In the genomic region with DNA sequence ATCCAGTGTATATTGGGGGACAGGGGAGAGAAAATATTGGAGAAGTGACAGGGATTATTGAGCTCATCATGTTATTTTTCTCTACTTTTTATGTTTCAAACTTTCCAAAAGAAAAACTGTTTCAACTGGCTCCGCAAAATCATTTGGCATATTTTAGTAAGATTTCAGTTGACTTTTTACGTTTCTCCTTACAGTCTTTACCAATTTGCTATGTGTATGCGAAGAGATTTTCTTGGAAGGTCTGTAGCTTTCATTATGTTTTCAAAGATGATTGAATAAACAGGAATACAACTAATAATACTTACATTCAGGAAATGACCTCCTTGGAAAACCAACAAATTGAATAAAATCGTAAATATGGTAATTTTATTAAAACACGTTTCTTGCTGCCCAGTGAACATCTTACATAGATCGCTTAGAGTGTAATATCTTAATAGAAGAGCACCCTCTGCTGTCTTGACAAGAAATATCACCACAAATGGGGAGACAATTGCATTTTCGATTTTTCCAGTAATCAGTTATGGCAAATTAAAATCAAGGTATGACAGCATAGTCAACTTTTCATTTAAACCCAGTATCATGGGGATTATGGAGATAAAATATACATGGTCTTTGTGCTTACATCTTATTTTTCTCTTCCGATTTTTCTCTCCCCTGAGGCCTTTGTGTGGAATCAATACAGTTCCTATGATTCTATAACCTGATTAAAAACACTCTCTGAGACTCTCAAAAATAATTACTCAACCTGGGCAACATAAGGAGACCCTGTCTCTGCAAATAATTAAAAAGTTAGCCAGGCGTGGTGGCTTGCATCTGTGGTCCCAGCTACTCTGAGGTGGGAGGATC, we compare ENCODE assay signal across 8 cellular contexts. TPM values are rescaled to one million over a fixed set of nuclear protein-coding genes. Genes with fewer than 3 reads are reported as not detected.
A peak's percentile ranks its signal among the peaks of the same experiment; 100 is the strongest.
DNase-seq lines count a peak whose midpoint lies in the region; ATAC-seq, FAIRE-seq and TF ChIP-seq lines count a peak whose summit lies in the region.

No MANE protein-coding gene starts in this region.

- H3K27me3 ChIP-seq in GM23338 (ENCODE audit: insufficient read depth) = no peaks in the 10 kb centered on the region
- H3K27me3 ChIP-seq in CD8-positive, alpha-beta memory T cell (ENCODE audit: insufficient read depth, low read length, poor library complexity, severe bottlenecking) = no peaks in the 10 kb centered on the region

- no peaks in the 10 kb centered on the region for H3K79me2 ChIP-seq in GM23338 (replicated peaks; ENCODE audit: insufficient read depth)

- no peaks in the 10 kb centered on the region for H3K4me1 ChIP-seq in GM23338 (ENCODE audit: insufficient read depth)
- H3K4me1 ChIP-seq in CD8-positive, alpha-beta memory T cell (ENCODE audit: insufficient read depth, low read length) = no peaks in the 10 kb centered on the region

- H3K27ac Mint-ChIP-seq in GM23338 (no peak overlapping the region), osteocyte (ENCODE audit: unreplicated experiment) (no peak overlapping the region)
- H3K27ac Mint-ChIP-seq in CD8-positive, alpha-beta memory T cell = no peak overlapping the region

- no peaks in the 10 kb centered on the region for H3K27me3 Mint-ChIP-seq in GM23338 (ENCODE audit: insufficient read depth, low read depth, poor library complexity)
- H3K27me3 Mint-ChIP-seq in osteocyte (ENCODE audit: unreplicated experiment) = peaks cover 2% of the 10 kb centered on the region
- H3K27me3 Mint-ChIP-seq in CD8-positive, alpha-beta memory T cell = no peaks in the 10 kb centered on the region

- H3K4me3 ChIP-seq in GM23338 = no peak overlapping the region
- H3K4me3 ChIP-seq in CD8-positive, alpha-beta memory T cell (ENCODE audit: low read length) = no peak overlapping the region

- H3K9me3 ChIP-seq in CD8-positive, alpha-beta memory T cell (ENCODE audit: low read length) = no peaks in the 10 kb centered on the region

- H2AFZ ChIP-seq in GM23338 = no peak overlapping the region

- H3K9me3 Mint-ChIP-seq in GM23338 (no peaks in the 10 kb centered on the region; the same call in 2 of the 3 replicates), osteocyte (ENCODE audit: unreplicated experiment) (peaks cover 9% of the 10 kb centered on the region)
- H3K9me3 Mint-ChIP-seq in CD8-positive, alpha-beta memory T cell = peaks cover 2 to 24% (median 10%) of the 10 kb centered on the region in 5 donors

- POLR2A ChIA-PET in CD8-positive, alpha-beta memory T cell (lab: Charles Lee) = no interaction called here

- CTCF ChIA-PET in CD8-positive, alpha-beta memory T cell (lab: Charles Lee) = no interaction called here

- H4K20me1 ChIP-seq in GM23338 (replicated peaks; ENCODE audit: insufficient read depth) = no peaks in the 10 kb centered on the region

- DNase-seq in CD1c-positive myeloid dendritic cell (ENCODE audit: extremely low spot score) = peak; percentile 10
- peak; percentile 45 for DNase-seq in GM23338 (ENCODE audit: low spot score)
- DNase-seq in NCI-H748 treated with DMSO at 0.1 percent for 48 hours (lab: John Stamatoyannopoulos, UW) = peak; percentile 0
- DNase-seq in osteocyte (ENCODE audit: extremely low spot score, unreplicated experiment) = no peak
- no peak for DNase-seq in activated naive CD4-positive, alpha-beta T cell treated with Interleukin-2 at 50 U/mL for 16 hours
- DNase-seq in effector CD8-positive, alpha-beta T cell (lab: John Stamatoyannopoulos, UW) = no peak
- no peak for DNase-seq in CD8-positive, alpha-beta memory T cell

- H3F3A ChIP-seq in GM23338 (replicated peaks; ENCODE audit: low read depth) = no peaks in the 10 kb centered on the region

- H3K9me2 ChIP-seq in GM23338 (ENCODE audit: insufficient read depth) = no peaks in the 10 kb centered on the region

- no peak overlapping the region for H3K27ac ChIP-seq in GM23338 (ENCODE audit: low read depth)
- no peak overlapping the region for H3K27ac ChIP-seq in CD8-positive, alpha-beta memory T cell (ENCODE audit: low read depth, low read length)

- FAIRE-seq in endometrium (lab: Jason Lieb, UNC) = peak; percentile 86

- H3K4me3 Mint-ChIP-seq in GM23338 = no peak overlapping the region
- H3K4me3 Mint-ChIP-seq in osteocyte (ENCODE audit: unreplicated experiment) = no peak overlapping the region
- no peak overlapping the region for H3K4me3 Mint-ChIP-seq in CD8-positive, alpha-beta memory T cell

- ATAC-seq in GM23338 = no peak

- no peaks in the 10 kb centered on the region for H3K36me3 ChIP-seq in GM23338 (ENCODE audit: insufficient read depth)
- no peaks in the 10 kb centered on the region for H3K36me3 ChIP-seq in CD8-positive, alpha-beta memory T cell (ENCODE audit: insufficient read depth, low read length)

- H3K4me2 ChIP-seq in GM23338 = no peak overlapping the region

- TF ChIP-seq CTCF in GM23338 (conservative IDR thresholded peaks at IDR 0.05; ENCODE audit: low read depth in 2 of 2) (peak; percentile 66 to 85), osteocyte (IDR thresholded peaks at IDR 0.05) (peak; percentile 77)

- H3K4me1 Mint-ChIP-seq in GM23338 (no peaks in the 10 kb centered on the region), osteocyte (ENCODE audit: unreplicated experiment) (no peaks in the 10 kb centered on the region)
- H3K4me1 Mint-ChIP-seq in CD8-positive, alpha-beta memory T cell = no peaks in the 10 kb centered on the region

- H3K36me3 Mint-ChIP-seq in GM23338 (ENCODE audit: low read depth) = no peaks in the 10 kb centered on the region
- H3K36me3 Mint-ChIP-seq in osteocyte (ENCODE audit: unreplicated experiment) = no peaks in the 10 kb centered on the region
- H3K36me3 Mint-ChIP-seq in CD8-positive, alpha-beta memory T cell = no peaks in the 10 kb centered on the region

TF ChIP-seq in GM23338, 12 proteins besides CTCF, POLR2A, EP300 and RAD21 (continues in another document):
- TF ChIP-seq ZNF114 (CRISPR knock-in tag; IDR thresholded peaks at IDR 0.05) = no peak
- TF ChIP-seq, protein P1, sequence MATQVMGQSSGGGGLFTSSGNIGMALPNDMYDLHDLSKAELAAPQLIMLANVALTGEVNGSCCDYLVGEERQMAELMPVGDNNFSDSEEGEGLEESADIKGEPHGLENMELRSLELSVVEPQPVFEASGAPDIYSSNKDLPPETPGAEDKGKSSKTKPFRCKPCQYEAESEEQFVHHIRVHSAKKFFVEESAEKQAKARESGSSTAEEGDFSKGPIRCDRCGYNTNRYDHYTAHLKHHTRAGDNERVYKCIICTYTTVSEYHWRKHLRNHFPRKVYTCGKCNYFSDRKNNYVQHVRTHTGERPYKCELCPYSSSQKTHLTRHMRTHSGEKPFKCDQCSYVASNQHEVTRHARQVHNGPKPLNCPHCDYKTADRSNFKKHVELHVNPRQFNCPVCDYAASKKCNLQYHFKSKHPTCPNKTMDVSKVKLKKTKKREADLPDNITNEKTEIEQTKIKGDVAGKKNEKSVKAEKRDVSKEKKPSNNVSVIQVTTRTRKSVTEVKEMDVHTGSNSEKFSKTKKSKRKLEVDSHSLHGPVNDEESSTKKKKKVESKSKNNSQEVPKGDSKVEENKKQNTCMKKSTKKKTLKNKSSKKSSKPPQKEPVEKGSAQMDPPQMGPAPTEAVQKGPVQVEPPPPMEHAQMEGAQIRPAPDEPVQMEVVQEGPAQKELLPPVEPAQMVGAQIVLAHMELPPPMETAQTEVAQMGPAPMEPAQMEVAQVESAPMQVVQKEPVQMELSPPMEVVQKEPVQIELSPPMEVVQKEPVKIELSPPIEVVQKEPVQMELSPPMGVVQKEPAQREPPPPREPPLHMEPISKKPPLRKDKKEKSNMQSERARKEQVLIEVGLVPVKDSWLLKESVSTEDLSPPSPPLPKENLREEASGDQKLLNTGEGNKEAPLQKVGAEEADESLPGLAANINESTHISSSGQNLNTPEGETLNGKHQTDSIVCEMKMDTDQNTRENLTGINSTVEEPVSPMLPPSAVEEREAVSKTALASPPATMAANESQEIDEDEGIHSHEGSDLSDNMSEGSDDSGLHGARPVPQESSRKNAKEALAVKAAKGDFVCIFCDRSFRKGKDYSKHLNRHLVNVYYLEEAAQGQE (IDR thresholded peaks at IDR 0.05; ENCODE audit: unreplicated experiment) = no peak
- no peak for TF ChIP-seq STAT1 (IDR thresholded peaks at IDR 0.05; ENCODE audit: unreplicated experiment)
- TF ChIP-seq, protein P2, sequence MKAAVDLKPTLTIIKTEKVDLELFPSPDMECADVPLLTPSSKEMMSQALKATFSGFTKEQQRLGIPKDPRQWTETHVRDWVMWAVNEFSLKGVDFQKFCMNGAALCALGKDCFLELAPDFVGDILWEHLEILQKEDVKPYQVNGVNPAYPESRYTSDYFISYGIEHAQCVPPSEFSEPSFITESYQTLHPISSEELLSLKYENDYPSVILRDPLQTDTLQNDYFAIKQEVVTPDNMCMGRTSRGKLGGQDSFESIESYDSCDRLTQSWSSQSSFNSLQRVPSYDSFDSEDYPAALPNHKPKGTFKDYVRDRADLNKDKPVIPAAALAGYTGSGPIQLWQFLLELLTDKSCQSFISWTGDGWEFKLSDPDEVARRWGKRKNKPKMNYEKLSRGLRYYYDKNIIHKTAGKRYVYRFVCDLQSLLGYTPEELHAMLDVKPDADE (IDR thresholded peaks at IDR 0.05) = no peak
- TF ChIP-seq EZH2 (IDR thresholded peaks at IDR 0.05; ENCODE audit: low read depth, unreplicated experiment) = no peak
- no peak for TF ChIP-seq POLR2AphosphoS5 (IDR thresholded peaks at IDR 0.05; ENCODE audit: low read depth)
- TF ChIP-seq ZNF331 (CRISPR knock-in tag; IDR thresholded peaks at IDR 0.05; ENCODE audit: low read depth) = no peak
- no peak for TF ChIP-seq CREB1 (CRISPR knock-in tag; IDR thresholded peaks at IDR 0.05; ENCODE audit: low read depth)
- TF ChIP-seq NANOG (IDR thresholded peaks at IDR 0.05; ENCODE audit: borderline replicate concordance) = no peak

RNA-seq across cellular contexts. Expression of a gene that starts 43.1 kb away (rescaled TPM):
- total RNA-seq in GM23338 (2014; rRNA removed; shearing (Covaris generic)) = not detected in 2 replicates
- polyA plus RNA-seq in GM23338 (2016; fragmentation: Nextera tagmentation; extraction: Ambion mirVana) = not detected in 2 replicates
- not detected in 2 replicates for total RNA-seq in osteocyte
- not detected for total RNA-seq in CD8-positive, alpha-beta memory T cell
- polyA plus RNA-seq in CD8-positive, alpha-beta memory T cell = not detected

Comparison
In these comparisons a context has a peak if more than half of its experiments do, and no peak if none do; other contexts are left out.
1. DNase-seq: peak in CD1c-positive myeloid dendritic cell (single experiment), GM23338 (single experiment) and NCI-H748 treated with DMSO at 0.1 percent for 48 hours (single experiment); none in osteocyte (single experiment), activated naive CD4-positive, alpha-beta T cell treated with Interleukin-2 at 50 U/mL for 16 hours (single experiment), effector CD8-positive, alpha-beta T cell (single experiment) and CD8-positive, alpha-beta memory T cell (0 of 5).